10 cellular contexts compared by ENCODE assay signal in genomic region chr18:35926884-35927283, GRCh38.
"Had no signal": no experiment of that assay in that cellular context is flagged by ENCODE, and none has a peak within 500 bp of the region (broad histone marks: within the 10 kb centered on the region; RNA-seq: fewer than 3 reads in every experiment).

No MANE protein-coding gene starts in this region.

- H3K27ac Mint-ChIP-seq: GM23338, H9 had no signal

- DNase-seq: H9, HCEC 1CT, KBM-7 had no signal

- H3K9ac ChIP-seq: KMS-11 had no signal

- FAIRE-seq: H1, H54, HepG2 had no signal

- ATAC-seq: GM23338, HepG2 had no signal

- H3K27ac ChIP-seq: HL-60, KMS-11 had no signal

- H3K4me3 Mint-ChIP-seq: GM23338, H9, IgD-negative memory B cell had no signal

- H3K4me3 ChIP-seq: GM23338 had no signal

- H3K4me1 Mint-ChIP-seq: IgD-negative memory B cell had no signal

- H3K36me3 Mint-ChIP-seq: IgD-negative memory B cell had no signal
